1 cellular context compared by ENCODE assay signal in the genomic region with DNA sequence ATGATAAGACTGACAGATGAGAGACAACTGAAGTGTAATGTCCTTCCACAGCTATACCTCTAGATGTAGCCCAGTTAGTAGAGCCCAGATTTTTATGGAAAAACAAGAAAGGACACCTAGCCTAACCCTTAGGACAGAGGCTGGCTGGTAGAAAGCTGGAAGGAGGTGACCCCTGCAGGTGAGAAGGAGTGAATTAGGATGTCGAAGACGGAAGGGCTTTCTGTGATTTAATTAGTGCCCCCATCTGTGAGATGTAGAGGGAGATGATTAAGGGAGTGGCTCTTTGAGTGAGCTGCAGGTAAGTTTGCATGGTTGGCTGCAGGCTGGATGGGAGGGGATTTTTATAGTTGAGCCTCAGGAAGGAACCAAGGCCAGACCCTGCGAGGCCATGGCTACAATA.
TF ChIP-seq lines count a peak whose summit lies in the region.

No MANE protein-coding gene starts in this region.

TF ChIP-seq in GM23338, 12 proteins besides CTCF, POLR2A, EP300 and RAD21 (continued from another document):
- TF ChIP-seq, protein P1, sequence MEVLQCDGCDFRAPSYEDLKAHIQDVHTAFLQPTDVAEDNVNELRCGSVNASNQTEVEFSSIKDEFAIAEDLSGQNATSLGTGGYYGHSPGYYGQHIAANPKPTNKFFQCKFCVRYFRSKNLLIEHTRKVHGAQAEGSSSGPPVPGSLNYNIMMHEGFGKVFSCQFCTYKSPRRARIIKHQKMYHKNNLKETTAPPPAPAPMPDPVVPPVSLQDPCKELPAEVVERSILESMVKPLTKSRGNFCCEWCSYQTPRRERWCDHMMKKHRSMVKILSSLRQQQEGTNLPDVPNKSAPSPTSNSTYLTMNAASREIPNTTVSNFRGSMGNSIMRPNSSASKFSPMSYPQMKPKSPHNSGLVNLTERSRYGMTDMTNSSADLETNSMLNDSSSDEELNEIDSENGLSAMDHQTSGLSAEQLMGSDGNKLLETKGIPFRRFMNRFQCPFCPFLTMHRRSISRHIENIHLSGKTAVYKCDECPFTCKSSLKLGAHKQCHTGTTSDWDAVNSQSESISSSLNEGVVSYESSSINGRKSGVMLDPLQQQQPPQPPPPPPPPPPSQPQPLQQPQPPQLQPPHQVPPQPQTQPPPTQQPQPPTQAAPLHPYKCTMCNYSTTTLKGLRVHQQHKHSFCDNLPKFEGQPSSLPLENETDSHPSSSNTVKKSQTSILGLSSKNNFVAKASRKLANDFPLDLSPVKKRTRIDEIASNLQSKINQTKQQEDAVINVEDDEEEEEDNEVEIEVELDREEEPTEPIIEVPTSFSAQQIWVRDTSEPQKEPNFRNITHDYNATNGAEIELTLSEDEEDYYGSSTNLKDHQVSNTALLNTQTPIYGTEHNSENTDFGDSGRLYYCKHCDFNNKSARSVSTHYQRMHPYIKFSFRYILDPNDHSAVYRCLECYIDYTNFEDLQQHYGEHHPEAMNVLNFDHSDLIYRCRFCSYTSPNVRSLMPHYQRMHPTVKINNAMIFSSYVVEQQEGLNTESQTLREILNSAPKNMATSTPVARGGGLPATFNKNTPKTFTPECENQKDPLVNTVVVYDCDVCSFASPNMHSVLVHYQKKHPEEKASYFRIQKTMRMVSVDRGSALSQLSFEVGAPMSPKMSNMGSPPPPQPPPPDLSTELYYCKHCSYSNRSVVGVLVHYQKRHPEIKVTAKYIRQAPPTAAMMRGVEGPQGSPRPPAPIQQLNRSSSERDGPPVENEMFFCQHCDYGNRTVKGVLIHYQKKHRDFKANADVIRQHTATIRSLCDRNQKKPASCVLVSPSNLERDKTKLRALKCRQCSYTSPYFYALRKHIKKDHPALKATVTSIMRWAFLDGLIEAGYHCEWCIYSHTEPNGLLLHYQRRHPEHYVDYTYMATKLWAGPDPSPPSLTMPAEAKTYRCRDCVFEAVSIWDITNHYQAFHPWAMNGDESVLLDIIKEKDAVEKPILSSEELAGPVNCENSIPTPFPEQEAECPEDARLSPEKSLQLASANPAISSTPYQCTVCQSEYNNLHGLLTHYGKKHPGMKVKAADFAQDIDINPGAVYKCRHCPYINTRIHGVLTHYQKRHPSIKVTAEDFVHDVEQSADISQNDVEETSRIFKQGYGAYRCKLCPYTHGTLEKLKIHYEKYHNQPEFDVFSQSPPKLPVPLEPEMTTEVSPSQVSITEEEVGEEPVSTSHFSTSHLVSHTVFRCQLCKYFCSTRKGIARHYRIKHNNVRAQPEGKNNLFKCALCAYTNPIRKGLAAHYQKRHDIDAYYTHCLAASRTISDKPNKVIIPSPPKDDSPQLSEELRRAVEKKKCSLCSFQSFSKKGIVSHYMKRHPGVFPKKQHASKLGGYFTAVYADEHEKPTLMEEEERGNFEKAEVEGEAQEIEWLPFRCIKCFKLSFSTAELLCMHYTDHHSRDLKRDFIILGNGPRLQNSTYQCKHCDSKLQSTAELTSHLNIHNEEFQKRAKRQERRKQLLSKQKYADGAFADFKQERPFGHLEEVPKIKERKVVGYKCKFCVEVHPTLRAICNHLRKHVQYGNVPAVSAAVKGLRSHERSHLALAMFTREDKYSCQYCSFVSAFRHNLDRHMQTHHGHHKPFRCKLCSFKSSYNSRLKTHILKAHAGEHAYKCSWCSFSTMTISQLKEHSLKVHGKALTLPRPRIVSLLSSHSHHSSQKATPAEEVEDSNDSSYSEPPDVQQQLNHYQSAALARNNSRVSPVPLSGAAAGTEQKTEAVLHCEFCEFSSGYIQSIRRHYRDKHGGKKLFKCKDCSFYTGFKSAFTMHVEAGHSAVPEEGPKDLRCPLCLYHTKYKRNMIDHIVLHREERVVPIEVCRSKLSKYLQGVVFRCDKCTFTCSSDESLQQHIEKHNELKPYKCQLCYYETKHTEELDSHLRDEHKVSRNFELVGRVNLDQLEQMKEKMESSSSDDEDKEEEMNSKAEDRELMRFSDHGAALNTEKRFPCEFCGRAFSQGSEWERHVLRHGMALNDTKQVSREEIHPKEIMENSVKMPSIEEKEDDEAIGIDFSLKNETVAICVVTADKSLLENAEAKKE (CRISPR knock-in tag; IDR thresholded peaks at IDR 0.05), result no peak
- no peak for TF ChIP-seq NANOG (IDR thresholded peaks at IDR 0.05; ENCODE audit: borderline replicate concordance)
TF ChIP-seq in GM23338: peak in this region for 0.
